In the genomic region with DNA sequence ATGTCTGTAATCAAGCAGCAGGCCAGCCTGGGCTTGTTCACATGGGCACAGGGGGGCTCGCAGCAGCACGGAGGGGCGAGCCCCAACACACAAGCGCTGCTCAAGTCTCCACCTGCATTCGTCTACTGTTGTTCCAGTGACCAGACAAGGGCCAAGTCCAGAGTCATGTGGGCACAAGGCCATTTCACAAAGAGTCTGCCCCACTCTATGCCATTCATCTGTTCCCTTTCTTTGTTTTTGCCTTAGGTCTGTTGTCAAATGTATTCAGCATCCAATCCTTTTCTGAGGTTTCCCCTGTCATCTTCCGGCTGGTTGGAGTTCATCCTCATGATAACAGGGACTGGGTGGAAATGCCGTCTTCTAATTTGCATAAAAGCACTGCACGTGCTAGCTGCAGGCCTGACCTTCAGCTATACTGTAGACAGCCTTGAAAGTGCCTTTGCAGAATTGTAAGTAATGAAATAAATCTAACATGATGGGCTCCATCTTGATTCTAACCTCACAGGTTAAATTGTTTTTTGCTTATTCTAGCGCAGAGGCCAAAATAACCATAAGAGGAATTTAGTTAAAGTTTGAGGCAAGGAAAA, we compare ENCODE assay signal across 20 cellular contexts. TPM values are rescaled to one million over a fixed set of nuclear protein-coding genes. Genes with fewer than 3 reads are reported as not detected.
DNase-seq lines count a peak whose midpoint lies in the region; ATAC-seq and TF ChIP-seq lines count a peak whose summit lies in the region.
"Had no signal": no experiment of that assay in that cellular context is flagged by ENCODE, and none has a peak within 500 bp of the region (broad histone marks: within the 10 kb centered on the region; RNA-seq: fewer than 3 reads in every experiment).

No MANE protein-coding gene starts in this region.

- 82 to 86% methylated on average over 1 to 5 of the region's 9 CpGs for WGBS in gastroesophageal sphincter (ENCODE audit: low coverage in 1 of 2), 2 donors

- no peak for TF ChIP-seq EP300 in gastroesophageal sphincter (IDR thresholded peaks at IDR 0.05)

- no peak for TF ChIP-seq POLR2A in gastroesophageal sphincter (IDR thresholded peaks at IDR 0.05)

- H3K27ac Mint-ChIP-seq in activated T-cell treated with anti-CD3 and anti-CD28 coated beads, Interleukin-2, amount 50 U/mL, for 24 hours, result no peak overlapping the region
- H3K27ac Mint-ChIP-seq: activated CD8-positive, alpha-beta memory T cell treated with anti-CD3 and anti-CD28 coated beads, Interleukin-2, amount 10 ng/mL, durations not matched to agents 7 days and 5 days; activated naive CD8-positive, alpha-beta T cell treated with anti-CD3 and anti-CD28 coated beads, Interleukin-2, amount 10 ng/mL, durations not matched to agents 7 days and 5 days had no signal

- H3K36me3 ChIP-seq in gastroesophageal sphincter, result no peaks in the 10 kb centered on the region
- H3K36me3 ChIP-seq: heart left ventricle, left ventricle myocardium inferior, spleen, upper lobe of left lung had no signal

- H3K36me3 Mint-ChIP-seq in activated T-cell treated with anti-CD3 and anti-CD28 coated beads, Interleukin-2, amount 50 U/mL, for 24 hours (ENCODE audit: low read depth), result no peaks in the 10 kb centered on the region
- H3K36me3 Mint-ChIP-seq: activated naive CD8-positive, alpha-beta T cell treated with anti-CD3 and anti-CD28 coated beads, Interleukin-2, amount 10 ng/mL, durations not matched to agents 7 days and 5 days had no signal

- TF ChIP-seq CTCF in gastroesophageal sphincter (IDR thresholded peaks at IDR 0.05), result no peak

- no peak overlapping the region for H3K27ac ChIP-seq in gastroesophageal sphincter
- H3K27ac ChIP-seq: body of pancreas, heart left ventricle, left ventricle myocardium inferior, spleen, upper lobe of left lung had no signal

- no peaks in the 10 kb centered on the region for H3K27me3 ChIP-seq in gastroesophageal sphincter
- H3K27me3 ChIP-seq: body of pancreas, heart left ventricle, spleen, upper lobe of left lung had no signal

- no peak overlapping the region for H3K4me3 Mint-ChIP-seq in activated T-cell treated with anti-CD3 and anti-CD28 coated beads, Interleukin-2, amount 50 U/mL, for 24 hours
- H3K4me3 Mint-ChIP-seq: activated CD8-positive, alpha-beta memory T cell treated with anti-CD3 and anti-CD28 coated beads, Interleukin-2, amount 10 ng/mL, durations not matched to agents 7 days and 5 days; activated naive CD8-positive, alpha-beta T cell treated with anti-CD3 and anti-CD28 coated beads, Interleukin-2, amount 10 ng/mL, durations not matched to agents 7 days and 5 days; activated T-helper 17 cell treated with anti-CD3 and anti-CD28 coated beads, Interleukin-2, amount 50 U/mL, for 72 hours had no signal

- peaks cover 0 to 13% (median 0%) of the 10 kb centered on the region in 3 donors for H3K9me3 ChIP-seq in gastroesophageal sphincter
- H3K9me3 ChIP-seq: body of pancreas had no signal

- peaks cover 10% of the 10 kb centered on the region for H3K9me3 Mint-ChIP-seq in activated T-cell treated with anti-CD3 and anti-CD28 coated beads, Interleukin-2, amount 50 U/mL, for 24 hours

- H3K27me3 Mint-ChIP-seq in activated T-cell treated with anti-CD3 and anti-CD28 coated beads, Interleukin-2, amount 50 U/mL, for 24 hours, result peaks cover 20% of the 10 kb centered on the region

- no peaks in the 10 kb centered on the region for H3K4me1 ChIP-seq in gastroesophageal sphincter
- H3K4me1 ChIP-seq: left ventricle myocardium inferior, spleen, upper lobe of left lung had no signal

- peaks cover 9% of the 10 kb centered on the region for H3K4me1 Mint-ChIP-seq in activated T-cell treated with anti-CD3 and anti-CD28 coated beads, Interleukin-2, amount 50 U/mL, for 24 hours (ENCODE audit: low read depth)
- H3K4me1 Mint-ChIP-seq: activated naive CD8-positive, alpha-beta T cell treated with anti-CD3 and anti-CD28 coated beads, Interleukin-2, amount 10 ng/mL, durations not matched to agents 7 days and 5 days had no signal

- H3K4me3 ChIP-seq in gastroesophageal sphincter, result no peak overlapping the region
- H3K4me3 ChIP-seq: body of pancreas, heart left ventricle, left ventricle myocardium inferior, spleen, upper lobe of left lung had no signal

- no peak for ATAC-seq in gastroesophageal sphincter
- ATAC-seq in GM21360 (IDR thresholded peaks at IDR 0.05; ENCODE audit: unreplicated experiment), result no peak
- ATAC-seq: activated CD8-positive, alpha-beta memory T cell treated with anti-CD3 and anti-CD28 coated beads, Interleukin-2, amount 10 ng/mL, durations not matched to agents 7 days and 5 days; activated T-helper 17 cell treated with anti-CD3 and anti-CD28 coated beads, Interleukin-2, amount 50 U/mL, for 72 hours; body of pancreas; heart left ventricle had no signal

- DNase-seq in DMS79 (lab: John Stamatoyannopoulos, UW) (peak; percentile 81), NCI-H1105 (lab: John Stamatoyannopoulos, UW) (peak; percentile 97), NCI-H69 (lab: John Stamatoyannopoulos, UW) (peak; percentile 91), cerebellum (ENCODE audit: low spot score) (peak; percentile 36), amniotic stem cell (lab: John Stamatoyannopoulos, UW) (no peak)
- DNase-seq in activated T-cell treated with anti-CD3 and anti-CD28 coated beads, Interleukin-2, amount 50 U/mL, for 24 hours, result no peak
- DNase-seq: activated CD4-positive, alpha-beta T cell treated with anti-CD3 and anti-CD28 coated beads for 48 hours; activated CD8-positive, alpha-beta memory T cell treated with anti-CD3 and anti-CD28 coated beads, Interleukin-2, amount 10 ng/mL, durations not matched to agents 7 days and 5 days; activated naive CD8-positive, alpha-beta T cell treated with anti-CD3 and anti-CD28 coated beads, Interleukin-2, amount 10 ng/mL, durations not matched to agents 7 days and 5 days; DMS153; heart left ventricle; KBM-7; left ventricle myocardium inferior; spleen; stimulated activated CD4-positive, alpha-beta T cell treated with anti-CD3 and anti-CD28 coated beads, Interleukin-4, amount 100 ng/mL, for 24 hours had no signal

RNA-seq across cellular contexts. Expression of a gene that starts 28.7 kb away (rescaled TPM):
- total RNA-seq in cerebellum, result 1.5 TPM
- total RNA-seq in gastroesophageal sphincter, result 10 to 100 TPM in 1 of 4 donors, 1 to 10 TPM in 3; 2.2 to 11.2 (median 5.8) TPM
- total RNA-seq: activated CD8-positive, alpha-beta memory T cell treated with anti-CD3 and anti-CD28 coated beads, Interleukin-2, amount 10 ng/mL, durations not matched to agents 7 days and 5 days; activated naive CD8-positive, alpha-beta T cell treated with anti-CD3 and anti-CD28 coated beads, Interleukin-2, amount 10 ng/mL, durations not matched to agents 7 days and 5 days; activated T-helper 17 cell treated with anti-CD3 and anti-CD28 coated beads, Interleukin-2, amount 50 U/mL, for 72 hours had no signal

Comparison
In these comparisons a context has a peak if more than half of its experiments do, and no peak if none do; other contexts are left out.
1. DNase-seq: peak in DMS79 (single experiment), NCI-H1105 (single experiment), NCI-H69 (single experiment) and cerebellum (single experiment); none in amniotic stem cell (single experiment) and activated T-cell treated with anti-CD3 and anti-CD28 coated beads, Interleukin-2, amount 50 U/mL, for 24 hours (single experiment).